1 cellular context compared by ENCODE assay signal in the genomic region with DNA sequence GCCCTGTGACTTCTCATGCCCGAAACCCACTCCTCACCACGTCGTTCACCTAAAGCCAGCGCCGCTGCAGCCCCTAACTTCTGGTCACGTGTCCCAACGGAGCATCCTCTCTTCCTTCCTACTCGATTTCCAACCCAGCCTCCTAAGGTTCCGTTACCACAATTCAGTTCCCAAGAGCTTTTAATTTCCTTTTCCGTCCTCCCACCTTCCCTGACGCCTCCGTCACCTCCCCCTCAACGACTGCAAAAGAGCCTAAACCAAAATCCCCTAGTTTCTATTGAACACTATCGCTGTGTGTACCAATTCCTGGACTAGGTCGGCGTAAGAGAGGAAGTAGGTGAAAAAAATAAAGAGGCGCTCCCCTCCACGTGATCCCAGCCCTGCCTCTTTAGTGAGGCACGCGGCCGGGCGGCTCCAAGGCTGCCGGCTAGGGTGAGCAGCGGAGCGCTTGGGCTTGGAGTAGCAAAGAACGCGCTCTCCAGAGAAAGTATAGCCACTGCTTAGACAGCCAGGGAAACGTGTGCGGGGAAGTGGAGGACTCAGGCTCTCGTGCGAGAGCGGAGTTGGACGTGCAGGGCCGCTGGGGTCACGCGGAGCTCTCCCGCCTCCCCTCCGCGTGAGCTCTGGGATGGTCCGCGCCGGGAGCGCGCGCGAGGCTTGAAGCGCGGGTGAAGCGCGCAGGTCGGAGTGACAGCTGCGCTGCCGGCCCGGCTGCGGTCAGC.
A peak's percentile ranks its signal among the peaks of the same experiment; 100 is the strongest.
TF ChIP-seq lines count a peak whose summit lies in the region.

A gene (plus strand): TSS at position 685 of the 722 bp plus-strand sequence.
A gene (minus strand): TSS at position 82 of the 722 bp plus-strand sequence. CDS start 1,189 bp downstream, outside the sequence.

TF ChIP-seq in GM12878, 131 proteins besides CTCF, POLR2A, EP300 and RAD21 (continued from another document and continues in another):
- TF ChIP-seq, protein P1, sequence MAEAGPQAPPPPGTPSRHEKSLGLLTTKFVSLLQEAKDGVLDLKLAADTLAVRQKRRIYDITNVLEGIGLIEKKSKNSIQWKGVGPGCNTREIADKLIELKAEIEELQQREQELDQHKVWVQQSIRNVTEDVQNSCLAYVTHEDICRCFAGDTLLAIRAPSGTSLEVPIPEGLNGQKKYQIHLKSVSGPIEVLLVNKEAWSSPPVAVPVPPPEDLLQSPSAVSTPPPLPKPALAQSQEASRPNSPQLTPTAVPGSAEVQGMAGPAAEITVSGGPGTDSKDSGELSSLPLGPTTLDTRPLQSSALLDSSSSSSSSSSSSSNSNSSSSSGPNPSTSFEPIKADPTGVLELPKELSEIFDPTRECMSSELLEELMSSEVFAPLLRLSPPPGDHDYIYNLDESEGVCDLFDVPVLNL (IDR thresholded peaks at IDR 0.05; ENCODE audit: low read depth, low read length), result peak; percentile 95
- TF ChIP-seq SREBF2 (IDR thresholded peaks at IDR 0.05; ENCODE audit: low read length) (0 out of 2 replicates have a peak, but pooled peaks have one; percentile 42), SMAD5 (IDR thresholded peaks at IDR 0.05; ENCODE audit: low read depth) (peak; percentile 65; the same call in 1 of the 2 replicates), ZNF622 (IDR thresholded peaks at IDR 0.05) (no peak), TCF7 (IDR thresholded peaks at IDR 0.05; ENCODE audit: borderline replicate concordance) (peak; percentile 17; the same call in 1 of the 2 replicates), ZSCAN29 (IDR thresholded peaks at IDR 0.05) (peak; percentile 29; the same call in 1 of the 2 replicates), MTA2 (IDR thresholded peaks at IDR 0.05; ENCODE audit: low read depth) (0 out of 2 replicates have a peak, but pooled peaks have one; percentile 1), BMI1 (IDR thresholded peaks at IDR 0.05; ENCODE audit: borderline replicate concordance) (0 out of 2 replicates have a peak, but pooled peaks have one; percentile 33), FOS (IDR thresholded peaks at IDR 0.05; ENCODE audit: borderline replicate concordance, extremely low read depth, insufficient read length) (no peak), ASH2L (IDR thresholded peaks at IDR 0.05; ENCODE audit: borderline replicate concordance, low read depth) (no peak), IKZF1 (conservative IDR thresholded peaks at IDR 0.05) (peak; percentile 77), CBFB (IDR thresholded peaks at IDR 0.05; ENCODE audit: low read depth) (peak; percentile 10; the same call in 1 of the 2 replicates), STAT3 (IDR thresholded peaks at IDR 0.05; ENCODE audit: low read depth, low read length) (peak; percentile 81; the same call in 1 of the 2 replicates), PML (IDR thresholded peaks at IDR 0.05; ENCODE audit: low read length) (peak; percentile 84), MEF2B (IDR thresholded peaks at IDR 0.05; ENCODE audit: partially characterized antibody, poor library complexity, severe bottlenecking) (peak; percentile 76), CREB1 (IDR thresholded peaks at IDR 0.05; ENCODE audit: low read depth) (peak; percentile 49), EED (IDR thresholded peaks at IDR 0.05; ENCODE audit: low read depth) (0 out of 2 replicates have a peak, but pooled peaks have one; percentile 32), EZH2 (IDR thresholded peaks at IDR 0.05; ENCODE audit: borderline replicate concordance, control insufficient read depth, low read depth, low read length) (no peak), ZZZ3 (IDR thresholded peaks at IDR 0.05; ENCODE audit: control insufficient read depth, insufficient read length, low read depth) (peak; percentile 72), ZNF207 (IDR thresholded peaks at IDR 0.05; ENCODE audit: borderline replicate concordance) (peak; percentile 96), HDAC2 (IDR thresholded peaks at IDR 0.05) (0 out of 2 replicates have a peak, but pooled peaks have one; percentile 81), CEBPB (IDR thresholded peaks at IDR 0.05; ENCODE audit: borderline replicate concordance in 1 of 2, low read depth in 2 of 2, low read length in 2 of 2) (no peak), NR2C1 (IDR thresholded peaks at IDR 0.05) (peak; percentile 39; the same call in 1 of the 2 replicates), RELA (IDR thresholded peaks at IDR 0.05; ENCODE audit: borderline replicate concordance, partially characterized antibody) (peak; percentile 69), BACH1 (IDR thresholded peaks at IDR 0.05; ENCODE audit: borderline replicate concordance) (peak; percentile 60), RCOR1 (conservative IDR thresholded peaks at IDR 0.05; ENCODE audit: low read depth, low read length) (0 out of 2 replicates have a peak, but pooled peaks have one; percentile 84), CHD2 (IDR thresholded peaks at IDR 0.05; ENCODE audit: borderline replicate concordance, low read depth, low read length) (peak; percentile 53; the same call in 1 of the 2 replicates), ESRRA (IDR thresholded peaks at IDR 0.05; ENCODE audit: low read length) (no peak), TCF12 (IDR thresholded peaks at IDR 0.05; ENCODE audit: low read depth, low read length) (peak; percentile 87), SP1 (IDR thresholded peaks at IDR 0.05; ENCODE audit: low read depth, low read length) (peak; percentile 85)
- TF ChIP-seq, protein P2, sequence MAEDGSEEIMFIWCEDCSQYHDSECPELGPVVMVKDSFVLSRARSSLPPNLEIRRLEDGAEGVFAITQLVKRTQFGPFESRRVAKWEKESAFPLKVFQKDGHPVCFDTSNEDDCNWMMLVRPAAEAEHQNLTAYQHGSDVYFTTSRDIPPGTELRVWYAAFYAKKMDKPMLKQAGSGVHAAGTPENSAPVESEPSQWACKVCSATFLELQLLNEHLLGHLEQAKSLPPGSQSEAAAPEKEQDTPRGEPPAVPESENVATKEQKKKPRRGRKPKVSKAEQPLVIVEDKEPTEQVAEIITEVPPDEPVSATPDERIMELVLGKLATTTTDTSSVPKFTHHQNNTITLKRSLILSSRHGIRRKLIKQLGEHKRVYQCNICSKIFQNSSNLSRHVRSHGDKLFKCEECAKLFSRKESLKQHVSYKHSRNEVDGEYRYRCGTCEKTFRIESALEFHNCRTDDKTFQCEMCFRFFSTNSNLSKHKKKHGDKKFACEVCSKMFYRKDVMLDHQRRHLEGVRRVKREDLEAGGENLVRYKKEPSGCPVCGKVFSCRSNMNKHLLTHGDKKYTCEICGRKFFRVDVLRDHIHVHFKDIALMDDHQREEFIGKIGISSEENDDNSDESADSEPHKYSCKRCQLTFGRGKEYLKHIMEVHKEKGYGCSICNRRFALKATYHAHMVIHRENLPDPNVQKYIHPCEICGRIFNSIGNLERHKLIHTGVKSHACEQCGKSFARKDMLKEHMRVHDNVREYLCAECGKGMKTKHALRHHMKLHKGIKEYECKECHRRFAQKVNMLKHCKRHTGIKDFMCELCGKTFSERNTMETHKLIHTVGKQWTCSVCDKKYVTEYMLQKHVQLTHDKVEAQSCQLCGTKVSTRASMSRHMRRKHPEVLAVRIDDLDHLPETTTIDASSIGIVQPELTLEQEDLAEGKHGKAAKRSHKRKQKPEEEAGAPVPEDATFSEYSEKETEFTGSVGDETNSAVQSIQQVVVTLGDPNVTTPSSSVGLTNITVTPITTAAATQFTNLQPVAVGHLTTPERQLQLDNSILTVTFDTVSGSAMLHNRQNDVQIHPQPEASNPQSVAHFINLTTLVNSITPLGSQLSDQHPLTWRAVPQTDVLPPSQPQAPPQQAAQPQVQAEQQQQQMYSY (CRISPR knock-in tag; IDR thresholded peaks at IDR 0.05), result 0 out of 2 replicates have a peak, but pooled peaks have one; percentile 56
- TF ChIP-seq, protein P3, sequence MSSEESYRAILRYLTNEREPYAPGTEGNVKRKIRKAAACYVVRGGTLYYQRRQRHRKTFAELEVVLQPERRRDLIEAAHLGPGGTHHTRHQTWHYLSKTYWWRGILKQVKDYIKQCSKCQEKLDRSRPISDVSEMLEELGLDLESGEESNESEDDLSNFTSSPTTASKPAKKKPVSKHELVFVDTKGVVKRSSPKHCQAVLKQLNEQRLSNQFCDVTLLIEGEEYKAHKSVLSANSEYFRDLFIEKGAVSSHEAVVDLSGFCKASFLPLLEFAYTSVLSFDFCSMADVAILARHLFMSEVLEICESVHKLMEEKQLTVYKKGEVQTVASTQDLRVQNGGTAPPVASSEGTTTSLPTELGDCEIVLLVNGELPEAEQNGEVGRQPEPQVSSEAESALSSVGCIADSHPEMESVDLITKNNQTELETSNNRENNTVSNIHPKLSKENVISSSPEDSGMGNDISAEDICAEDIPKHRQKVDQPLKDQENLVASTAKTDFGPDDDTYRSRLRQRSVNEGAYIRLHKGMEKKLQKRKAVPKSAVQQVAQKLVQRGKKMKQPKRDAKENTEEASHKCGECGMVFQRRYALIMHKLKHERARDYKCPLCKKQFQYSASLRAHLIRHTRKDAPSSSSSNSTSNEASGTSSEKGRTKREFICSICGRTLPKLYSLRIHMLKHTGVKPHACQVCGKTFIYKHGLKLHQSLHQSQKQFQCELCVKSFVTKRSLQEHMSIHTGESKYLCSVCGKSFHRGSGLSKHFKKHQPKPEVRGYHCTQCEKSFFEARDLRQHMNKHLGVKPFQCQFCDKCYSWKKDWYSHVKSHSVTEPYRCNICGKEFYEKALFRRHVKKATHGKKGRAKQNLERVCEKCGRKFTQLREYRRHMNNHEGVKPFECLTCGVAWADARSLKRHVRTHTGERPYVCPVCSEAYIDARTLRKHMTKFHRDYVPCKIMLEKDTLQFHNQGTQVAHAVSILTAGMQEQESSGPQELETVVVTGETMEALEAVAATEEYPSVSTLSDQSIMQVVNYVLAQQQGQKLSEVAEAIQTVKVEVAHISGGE (CRISPR knock-in tag; IDR thresholded peaks at IDR 0.05), result peak; percentile 95
- TF ChIP-seq, protein P4, sequence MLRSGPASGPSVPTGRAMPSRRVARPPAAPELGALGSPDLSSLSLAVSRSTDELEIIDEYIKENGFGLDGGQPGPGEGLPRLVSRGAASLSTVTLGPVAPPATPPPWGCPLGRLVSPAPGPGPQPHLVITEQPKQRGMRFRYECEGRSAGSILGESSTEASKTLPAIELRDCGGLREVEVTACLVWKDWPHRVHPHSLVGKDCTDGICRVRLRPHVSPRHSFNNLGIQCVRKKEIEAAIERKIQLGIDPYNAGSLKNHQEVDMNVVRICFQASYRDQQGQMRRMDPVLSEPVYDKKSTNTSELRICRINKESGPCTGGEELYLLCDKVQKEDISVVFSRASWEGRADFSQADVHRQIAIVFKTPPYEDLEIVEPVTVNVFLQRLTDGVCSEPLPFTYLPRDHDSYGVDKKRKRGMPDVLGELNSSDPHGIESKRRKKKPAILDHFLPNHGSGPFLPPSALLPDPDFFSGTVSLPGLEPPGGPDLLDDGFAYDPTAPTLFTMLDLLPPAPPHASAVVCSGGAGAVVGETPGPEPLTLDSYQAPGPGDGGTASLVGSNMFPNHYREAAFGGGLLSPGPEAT (IDR thresholded peaks at IDR 0.05; ENCODE audit: low read depth), result peak; percentile 99
- TF ChIP-seq, protein P5, sequence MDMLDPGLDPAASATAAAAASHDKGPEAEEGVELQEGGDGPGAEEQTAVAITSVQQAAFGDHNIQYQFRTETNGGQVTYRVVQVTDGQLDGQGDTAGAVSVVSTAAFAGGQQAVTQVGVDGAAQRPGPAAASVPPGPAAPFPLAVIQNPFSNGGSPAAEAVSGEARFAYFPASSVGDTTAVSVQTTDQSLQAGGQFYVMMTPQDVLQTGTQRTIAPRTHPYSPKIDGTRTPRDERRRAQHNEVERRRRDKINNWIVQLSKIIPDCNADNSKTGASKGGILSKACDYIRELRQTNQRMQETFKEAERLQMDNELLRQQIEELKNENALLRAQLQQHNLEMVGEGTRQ (IDR thresholded peaks at IDR 0.05; ENCODE audit: borderline replicate concordance, low read depth, low read length), result peak; percentile 84
- TF ChIP-seq, protein P6, sequence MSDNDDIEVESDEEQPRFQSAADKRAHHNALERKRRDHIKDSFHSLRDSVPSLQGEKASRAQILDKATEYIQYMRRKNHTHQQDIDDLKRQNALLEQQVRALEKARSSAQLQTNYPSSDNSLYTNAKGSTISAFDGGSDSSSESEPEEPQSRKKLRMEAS (IDR thresholded peaks at IDR 0.05; ENCODE audit: low read depth, low read length), result peak; percentile 93
- TF ChIP-seq, protein P7, sequence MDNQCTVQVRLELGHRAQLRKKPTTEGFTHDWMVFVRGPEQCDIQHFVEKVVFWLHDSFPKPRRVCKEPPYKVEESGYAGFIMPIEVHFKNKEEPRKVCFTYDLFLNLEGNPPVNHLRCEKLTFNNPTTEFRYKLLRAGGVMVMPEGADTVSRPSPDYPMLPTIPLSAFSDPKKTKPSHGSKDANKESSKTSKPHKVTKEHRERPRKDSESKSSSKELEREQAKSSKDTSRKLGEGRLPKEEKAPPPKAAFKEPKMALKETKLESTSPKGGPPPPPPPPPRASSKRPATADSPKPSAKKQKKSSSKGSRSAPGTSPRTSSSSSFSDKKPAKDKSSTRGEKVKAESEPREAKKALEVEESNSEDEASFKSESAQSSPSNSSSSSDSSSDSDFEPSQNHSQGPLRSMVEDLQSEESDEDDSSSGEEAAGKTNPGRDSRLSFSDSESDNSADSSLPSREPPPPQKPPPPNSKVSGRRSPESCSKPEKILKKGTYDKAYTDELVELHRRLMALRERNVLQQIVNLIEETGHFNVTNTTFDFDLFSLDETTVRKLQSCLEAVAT (IDR thresholded peaks at IDR 0.05), result peak; percentile 82
- TF ChIP-seq, protein P8, sequence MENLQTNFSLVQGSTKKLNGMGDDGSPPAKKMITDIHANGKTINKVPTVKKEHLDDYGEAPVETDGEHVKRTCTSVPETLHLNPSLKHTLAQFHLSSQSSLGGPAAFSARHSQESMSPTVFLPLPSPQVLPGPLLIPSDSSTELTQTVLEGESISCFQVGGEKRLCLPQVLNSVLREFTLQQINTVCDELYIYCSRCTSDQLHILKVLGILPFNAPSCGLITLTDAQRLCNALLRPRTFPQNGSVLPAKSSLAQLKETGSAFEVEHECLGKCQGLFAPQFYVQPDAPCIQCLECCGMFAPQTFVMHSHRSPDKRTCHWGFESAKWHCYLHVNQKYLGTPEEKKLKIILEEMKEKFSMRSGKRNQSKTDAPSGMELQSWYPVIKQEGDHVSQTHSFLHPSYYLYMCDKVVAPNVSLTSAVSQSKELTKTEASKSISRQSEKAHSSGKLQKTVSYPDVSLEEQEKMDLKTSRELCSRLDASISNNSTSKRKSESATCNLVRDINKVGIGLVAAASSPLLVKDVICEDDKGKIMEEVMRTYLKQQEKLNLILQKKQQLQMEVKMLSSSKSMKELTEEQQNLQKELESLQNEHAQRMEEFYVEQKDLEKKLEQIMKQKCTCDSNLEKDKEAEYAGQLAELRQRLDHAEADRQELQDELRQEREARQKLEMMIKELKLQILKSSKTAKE (IDR thresholded peaks at IDR 0.05; ENCODE audit: low read depth, poor library complexity, severe bottlenecking), result peak; percentile 90
- TF ChIP-seq, protein P9, sequence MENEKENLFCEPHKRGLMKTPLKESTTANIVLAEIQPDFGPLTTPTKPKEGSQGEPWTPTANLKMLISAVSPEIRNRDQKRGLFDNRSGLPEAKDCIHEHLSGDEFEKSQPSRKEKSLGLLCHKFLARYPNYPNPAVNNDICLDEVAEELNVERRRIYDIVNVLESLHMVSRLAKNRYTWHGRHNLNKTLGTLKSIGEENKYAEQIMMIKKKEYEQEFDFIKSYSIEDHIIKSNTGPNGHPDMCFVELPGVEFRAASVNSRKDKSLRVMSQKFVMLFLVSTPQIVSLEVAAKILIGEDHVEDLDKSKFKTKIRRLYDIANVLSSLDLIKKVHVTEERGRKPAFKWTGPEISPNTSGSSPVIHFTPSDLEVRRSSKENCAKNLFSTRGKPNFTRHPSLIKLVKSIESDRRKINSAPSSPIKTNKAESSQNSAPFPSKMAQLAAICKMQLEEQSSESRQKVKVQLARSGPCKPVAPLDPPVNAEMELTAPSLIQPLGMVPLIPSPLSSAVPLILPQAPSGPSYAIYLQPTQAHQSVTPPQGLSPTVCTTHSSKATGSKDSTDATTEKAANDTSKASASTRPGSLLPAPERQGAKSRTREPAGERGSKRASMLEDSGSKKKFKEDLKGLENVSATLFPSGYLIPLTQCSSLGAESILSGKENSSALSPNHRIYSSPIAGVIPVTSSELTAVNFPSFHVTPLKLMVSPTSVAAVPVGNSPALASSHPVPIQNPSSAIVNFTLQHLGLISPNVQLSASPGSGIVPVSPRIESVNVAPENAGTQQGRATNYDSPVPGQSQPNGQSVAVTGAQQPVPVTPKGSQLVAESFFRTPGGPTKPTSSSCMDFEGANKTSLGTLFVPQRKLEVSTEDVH (IDR thresholded peaks at IDR 0.05; ENCODE audit: low read depth, partially characterized antibody), result peak; percentile 98
